ENCODE assay signal across 9 cellular contexts in genomic region chr2:120436885-120437603, GRCh38.
A peak's percentile ranks its signal among the peaks of the same experiment; 100 is the strongest.
DNase-seq lines count a peak whose midpoint lies in the region; ATAC-seq and TF ChIP-seq lines count a peak whose summit lies in the region.
"Had no signal": no experiment of that assay in that cellular context is flagged by ENCODE, and none has a peak within 500 bp of the region (broad histone marks: within the 10 kb centered on the region; RNA-seq: fewer than 3 reads in every experiment).

No MANE protein-coding gene starts in this region.

- no peaks in the 10 kb centered on the region for H3K9me3 ChIP-seq in psoas muscle

- no peak overlapping the region for H3K27ac ChIP-seq in coronary artery
- H3K27ac ChIP-seq in psoas muscle: no peak overlapping the region
- H3K27ac ChIP-seq: KMS-11 had no signal

- H3K4me3 ChIP-seq in coronary artery (no peak overlapping the region), psoas muscle (no peak overlapping the region)

- no peak for TF ChIP-seq CTCF in coronary artery (IDR thresholded peaks at IDR 0.05)
- peak; percentile 26 for TF ChIP-seq CTCF in psoas muscle (IDR thresholded peaks at IDR 0.05)

- DNase-seq in COLO668 (lab: John Stamatoyannopoulos, UW; ENCODE audit: unreplicated experiment): peak; percentile 69
- DNase-seq in GM19238 (ENCODE audit: insufficient read length, low spot score): peak; percentile 35
- peak; percentile 72 for DNase-seq in NCI-H774 (lab: John Stamatoyannopoulos, UW)
- peak; percentile 41 for DNase-seq in coronary artery (ENCODE audit: low spot score)
- no peak for DNase-seq in psoas muscle
- no peak for DNase-seq in NCI-H146 treated with DMSO at 0.1 percent for 48 hours (lab: John Stamatoyannopoulos, UW; ENCODE audit: unreplicated experiment)

- H3K36me3 ChIP-seq in psoas muscle (ENCODE audit: insufficient read depth in 1 of 2, low read depth in 1 of 2): no peaks in the 10 kb centered on the region

- H3K27me3 ChIP-seq in psoas muscle (ENCODE audit: insufficient read depth in 3 of 3, low read length in 2 of 3): peaks cover 0 to 7% (median 4%) of the 10 kb centered on the region in 3 donors

- peaks cover 3% of the 10 kb centered on the region for H3K4me1 ChIP-seq in psoas muscle

- ATAC-seq in psoas muscle (peak; percentile 18 to 49 (median 33)), HG02970 (IDR thresholded peaks at IDR 0.05; ENCODE audit: low FRiP score, unreplicated experiment) (no peak), GM21447 (IDR thresholded peaks at IDR 0.05; ENCODE audit: unreplicated experiment) (no peak)

- intact Hi-C loops in psoas muscle (cut with DNase I): no loop called here

- WGBS in psoas muscle, 3 donors: 74 to 75% (median 75%) methylated on average over 7 of the region's 7 CpGs

Comparison
In these comparisons a context has a peak if more than half of its experiments do, and no peak if none do; other contexts are left out.
1. DNase-seq: peak in COLO668 (single experiment), GM19238 (single experiment), NCI-H774 (single experiment) and coronary artery (single experiment); none in psoas muscle (0 of 2) and NCI-H146 treated with DMSO at 0.1 percent for 48 hours (single experiment).
2. ATAC-seq: peak in psoas muscle (4 of 4); none in HG02970 (single experiment) and GM21447 (single experiment).